ENCODE assay signal across 20 cellular contexts in genomic region chrX:69506617-69507499, GRCh38. TPM values are rescaled to one million over a fixed set of nuclear protein-coding genes. Genes with fewer than 3 reads are reported as not detected.
DNase-seq lines count a peak whose midpoint lies in the region; ATAC-seq, FAIRE-seq and TF ChIP-seq lines count a peak whose summit lies in the region.
"Had no signal": no experiment of that assay in that cellular context is flagged by ENCODE, and none has a peak within 500 bp of the region (broad histone marks: within the 10 kb centered on the region; RNA-seq: fewer than 3 reads in every experiment).

No MANE protein-coding gene starts in this region.

- DNase-seq in heart left ventricle: no peak
- no peak for DNase-seq in Right ventricle myocardium inferior (ENCODE audit: missing footprints)
- DNase-seq in RWPE2 (ENCODE audit: low spot score): no peak
- no peak for DNase-seq in right cardiac atrium
- peak; percentile 29 for DNase-seq in urothelium cell line (ENCODE audit: low spot score)
- DNase-seq in NCI-H2029 treated with DMSO at 0.1 percent for 48 hours (lab: John Stamatoyannopoulos, UW): no peak
- DNase-seq in foreskin melanocyte: no peak
- DNase-seq: activated CD8-positive, alpha-beta T cell treated with anti-CD3 and anti-CD28 coated beads for 36 hours; activated naive CD8-positive, alpha-beta T cell treated with anti-CD3 and anti-CD28 coated beads, Interleukin-2, amount 10 ng/mL, durations not matched to agents 7 days and 5 days; CD4-positive, alpha-beta memory T cell; effector memory CD4-positive, alpha-beta T cell; mammary epithelial cell; naive thymus-derived CD4-positive, alpha-beta T cell; NCI-H2107; stimulated activated CD4-positive, alpha-beta T cell treated with anti-CD3 and anti-CD28 coated beads, Interleukin-15, amount 100 ng/mL, for 24 hours; stimulated activated naive CD8-positive, alpha-beta T cell treated with anti-CD3 and anti-CD28 coated beads, Interleukin-15, amount 100 ng/mL, for 72 hours had no signal

- peak in 1 of 4 donors; percentile 37 for ATAC-seq in heart left ventricle
- ATAC-seq in Right ventricle myocardium inferior: no peak
- ATAC-seq in RWPE2 (ENCODE audit: low read depth): peak; percentile 46; the same call in 1 of the 3 replicates
- ATAC-seq in right cardiac atrium: no peak
- no peak for ATAC-seq in HG03432 (IDR thresholded peaks at IDR 0.05; ENCODE audit: unreplicated experiment)
- ATAC-seq: activated CD8-positive, alpha-beta T cell treated with anti-CD3 and anti-CD28 coated beads for 36 hours; naive thymus-derived CD4-positive, alpha-beta T cell; stimulated activated naive CD8-positive, alpha-beta T cell treated with anti-CD3 and anti-CD28 coated beads, Interleukin-15, amount 100 ng/mL, for 72 hours had no signal

- H3K27ac ChIP-seq in heart left ventricle (peak overlapping the region in 4 of 12 donors; percentile 18 to 71 (median 32)), RWPE2 (ENCODE audit: poor library complexity, severe bottlenecking) (no peak overlapping the region), right cardiac atrium (ENCODE audit: low read length) (peak overlapping the region; percentile 97)

- H3K4me1 ChIP-seq in heart left ventricle (peaks cover 0 to 13% (median 0%) of the 10 kb centered on the region in 12 donors), RWPE2 (ENCODE audit: insufficient read depth, poor library complexity, severe bottlenecking) (no peaks in the 10 kb centered on the region), right cardiac atrium (ENCODE audit: control insufficient read depth, insufficient read depth, low read length) (no peaks in the 10 kb centered on the region)

- H3K9me3 ChIP-seq in heart left ventricle (no peaks in the 10 kb centered on the region), RWPE2 (ENCODE audit: severe bottlenecking) (no peaks in the 10 kb centered on the region), right cardiac atrium (ENCODE audit: control insufficient read depth, low read length) (no peaks in the 10 kb centered on the region)

- intact Hi-C loops in heart left ventricle (cut with DNase I): loop anchor here in 1 of 10 donors (10.0 kb wide), 1 partner anchor 258 kb away; no protein-coding TSS in a partner anchor
- intact Hi-C loops in Right ventricle myocardium inferior (cut with DNase I): loop anchor here (5.0 kb wide), 1 partner anchor 110 kb away; the partner anchor contains the start of gene EDA
- intact Hi-C loops in right cardiac atrium (cut with DNase I): no loop called here

- TF ChIP-seq POLR2A in heart left ventricle (IDR thresholded peaks at IDR 0.05): no peak

- H3K36me3 ChIP-seq in heart left ventricle (no peaks in the 10 kb centered on the region), RWPE2 (ENCODE audit: low read depth) (no peaks in the 10 kb centered on the region)

- H3K27me3 ChIP-seq in heart left ventricle (peaks cover 0 to 45% (median 0%) of the 10 kb centered on the region in 9 donors), RWPE2 (ENCODE audit: insufficient read depth, poor library complexity, severe bottlenecking) (peaks cover 6% of the 10 kb centered on the region), right cardiac atrium (ENCODE audit: control insufficient read depth, insufficient read depth) (no peaks in the 10 kb centered on the region)

- peak overlapping the region in 8 of 12 donors; percentile 4 to 64 (median 48) for H3K4me3 ChIP-seq in heart left ventricle
- no peak overlapping the region for H3K4me3 ChIP-seq in RWPE2 (ENCODE audit: severe bottlenecking)
- H3K4me3 ChIP-seq in right cardiac atrium (ENCODE audit: low read length): peak overlapping the region; percentile 83

- TF ChIP-seq CTCF in heart left ventricle (IDR thresholded peaks at IDR 0.05) (no peak), RWPE2 (IDR thresholded peaks at IDR 0.05; ENCODE audit: poor library complexity, severe bottlenecking) (no peak)

- 53 to 74% (median 69%) methylated on average over 14 to 15 of the region's 15 CpGs for WGBS in heart left ventricle, 4 donors
- 51% methylated on average over 15 of the region's 15 CpGs for WGBS in right cardiac atrium

- no peak for FAIRE-seq in urothelium cell line (lab: Jason Lieb, UNC)
- FAIRE-seq: G401.6, GM12891 had no signal

RNA-seq across cellular contexts. Expression of gene NALF2, which starts 2.7 kb away (rescaled TPM):
- 10 to 100 TPM in 6 of 9 donors, 1 to 10 TPM in 3; 6.0 to 60.5 (median 18.0) TPM for total RNA-seq in heart left ventricle
- polyA plus RNA-seq in heart left ventricle: 10 to 100 TPM in 1 of 2 donors, 1 to 10 TPM in 1; 1.5 to 41.6 TPM
- 41.1 TPM for total RNA-seq in Right ventricle myocardium inferior
- total RNA-seq in right cardiac atrium: 10 to 100 TPM; 43.2 to 90.9 (median 85.6) TPM
- polyA plus RNA-seq in right cardiac atrium: 120 TPM
- total RNA-seq: activated naive CD8-positive, alpha-beta T cell treated with anti-CD3 and anti-CD28 coated beads, Interleukin-2, amount 10 ng/mL, durations not matched to agents 7 days and 5 days; CD4-positive, alpha-beta memory T cell; RPMI7951 had no signal
- polyA plus RNA-seq: naive thymus-derived CD4-positive, alpha-beta T cell had no signal
